ENCODE assay signal across 1 cellular context in the genomic region with DNA sequence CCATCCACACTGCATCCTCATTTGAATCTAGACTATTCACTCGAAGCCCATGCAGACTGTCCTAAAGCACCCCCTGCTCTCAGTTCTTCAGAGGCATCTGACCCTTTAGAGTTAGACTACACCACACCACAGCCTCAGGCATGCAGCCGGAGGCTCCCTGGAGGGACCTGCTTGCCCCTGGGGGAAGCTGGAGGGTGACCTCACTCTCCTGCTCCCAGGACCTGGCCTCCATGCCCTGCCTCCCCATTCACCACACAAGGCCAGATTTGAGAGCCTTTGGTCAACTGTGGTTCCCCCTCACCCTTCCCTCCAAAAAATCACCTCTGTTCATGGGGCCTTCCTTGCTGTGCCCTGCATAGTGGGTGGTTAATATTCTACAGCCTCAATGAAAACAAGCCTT.
TF ChIP-seq lines count a peak whose summit lies in the region.

No MANE protein-coding gene starts in this region.

TF ChIP-seq in IMR-90, 13 proteins besides CTCF, POLR2A, EP300 and RAD21 (continued from another document):
- TF ChIP-seq, protein P1, sequence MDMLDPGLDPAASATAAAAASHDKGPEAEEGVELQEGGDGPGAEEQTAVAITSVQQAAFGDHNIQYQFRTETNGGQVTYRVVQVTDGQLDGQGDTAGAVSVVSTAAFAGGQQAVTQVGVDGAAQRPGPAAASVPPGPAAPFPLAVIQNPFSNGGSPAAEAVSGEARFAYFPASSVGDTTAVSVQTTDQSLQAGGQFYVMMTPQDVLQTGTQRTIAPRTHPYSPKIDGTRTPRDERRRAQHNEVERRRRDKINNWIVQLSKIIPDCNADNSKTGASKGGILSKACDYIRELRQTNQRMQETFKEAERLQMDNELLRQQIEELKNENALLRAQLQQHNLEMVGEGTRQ (IDR thresholded peaks at IDR 0.05; ENCODE audit: low read depth, low read length): no peak
- TF ChIP-seq FOS (IDR thresholded peaks at IDR 0.05; ENCODE audit: low read depth, low read length) (no peak), RFX5 (IDR thresholded peaks at IDR 0.05; ENCODE audit: low read depth, low read length) (no peak), RCOR1 (IDR thresholded peaks at IDR 0.05; ENCODE audit: insufficient replicate concordance, low read length) (no peak), NFE2L2 (IDR thresholded peaks at IDR 0.05; ENCODE audit: low read depth, low read length) (no peak), MAFK (IDR thresholded peaks at IDR 0.05; ENCODE audit: low read depth, low read length) (no peak), MXI1 (IDR thresholded peaks at IDR 0.05; ENCODE audit: borderline replicate concordance, low read depth, low read length) (no peak)
- TF ChIP-seq, protein P2, sequence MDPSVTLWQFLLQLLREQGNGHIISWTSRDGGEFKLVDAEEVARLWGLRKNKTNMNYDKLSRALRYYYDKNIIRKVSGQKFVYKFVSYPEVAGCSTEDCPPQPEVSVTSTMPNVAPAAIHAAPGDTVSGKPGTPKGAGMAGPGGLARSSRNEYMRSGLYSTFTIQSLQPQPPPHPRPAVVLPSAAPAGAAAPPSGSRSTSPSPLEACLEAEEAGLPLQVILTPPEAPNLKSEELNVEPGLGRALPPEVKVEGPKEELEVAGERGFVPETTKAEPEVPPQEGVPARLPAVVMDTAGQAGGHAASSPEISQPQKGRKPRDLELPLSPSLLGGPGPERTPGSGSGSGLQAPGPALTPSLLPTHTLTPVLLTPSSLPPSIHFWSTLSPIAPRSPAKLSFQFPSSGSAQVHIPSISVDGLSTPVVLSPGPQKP (IDR thresholded peaks at IDR 0.05; ENCODE audit: borderline replicate concordance, low read depth, low read length): no peak
